ENCODE assay signal across 2 cellular contexts in the genomic region with DNA sequence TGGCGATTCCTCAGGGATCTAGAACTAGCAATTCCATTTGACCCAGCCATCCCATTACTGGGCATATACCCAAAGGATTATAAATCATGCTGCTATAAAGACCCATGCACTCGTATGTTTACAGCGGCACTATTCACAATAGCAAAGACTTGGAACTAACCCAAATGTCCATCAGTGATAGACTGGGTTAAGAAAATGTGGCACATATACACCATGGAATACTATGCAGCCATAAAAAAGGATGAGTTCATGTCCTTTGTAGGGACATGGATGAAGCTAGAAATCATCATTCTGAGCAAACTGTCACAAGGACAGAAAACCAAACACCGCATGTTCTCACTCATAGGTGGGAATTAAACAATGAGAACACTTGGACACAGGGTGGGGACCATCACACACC. TPM values are rescaled to one million over a fixed set of nuclear protein-coding genes. Genes with fewer than 3 reads are reported as not detected.
DNase-seq lines count a peak whose midpoint lies in the region; ATAC-seq, FAIRE-seq and TF ChIP-seq lines count a peak whose summit lies in the region.
"Not testable (repeated sequence)": the region's sequence is repeated elsewhere in the genome, so short reads cannot be mapped to it uniquely, and the experiment has no call there.

No MANE protein-coding gene starts in this region.

- not testable (repeated sequence) for TF ChIP-seq CTCF in HEK293 (tag by site-specific recombination; IDR thresholded peaks at IDR 0.05); K562 (IDR thresholded peaks at IDR 0.05 in 2 of 3, conservative IDR thresholded peaks at IDR 0.05 in 1 of 3; ENCODE audit: insufficient read depth in 2 of 3, low read depth in 1 of 3, low read length in 3 of 3)

- not testable (repeated sequence) for TF ChIP-seq POLR2A in K562 (conservative IDR thresholded peaks at IDR 0.05)

- intact Hi-C loops in K562 (cut with micrococcal nuclease): not testable (repeated sequence)

- FAIRE-seq in K562 (lab: Jason Lieb, UNC): not testable (repeated sequence)

- WGBS in K562 (ENCODE audit: insufficient coverage, low coverage, missing lambda C conversion rate): 8% methylated on average over 3 of the region's 4 CpGs

- not testable (repeated sequence) for TF ChIP-seq RAD21 in K562 (CRISPR knock-in tag; conservative IDR thresholded peaks at IDR 0.05 in 1 of 2, IDR thresholded peaks at IDR 0.05 in 1 of 2)

- H3K9me3 ChIP-seq in HEK293 (ENCODE audit: control insufficient read depth, insufficient read depth, low read depth, low read length); K562 (replicated peaks; ENCODE audit: control insufficient read depth, insufficient read depth, low read depth, low read length): not testable (repeated sequence)

- H4K20me1 ChIP-seq in K562 (replicated peaks; ENCODE audit: control insufficient read depth, insufficient read depth, low read length): not testable (repeated sequence)

- not testable (repeated sequence) for H3K9me1 ChIP-seq in K562 (ENCODE audit: control insufficient read depth, insufficient read depth, low read length)

- POLR2A ChIA-PET in HEK293 (lab: Yijun Ruan, JAX); K562 (lab: Yijun Ruan, JAX): not testable (repeated sequence)

- H3K27me3 ChIP-seq in K562 (ENCODE audit: control insufficient read depth in 2 of 2, insufficient read depth in 2 of 2, low read length in 2 of 2): not testable (repeated sequence)

- in situ Hi-C loops in K562 (cut with MboI): not testable (repeated sequence)

- not testable (repeated sequence) for H2AFZ ChIP-seq in K562 (ENCODE audit: low read depth, low read length)

- not testable (repeated sequence) for H3K27ac ChIP-seq in HEK293 (ENCODE audit: extremely low read depth, low read depth, low read length); K562 (ENCODE audit: extremely low read depth, low read depth, low read length)

- H3K4me2 ChIP-seq in K562 (ENCODE audit: insufficient read depth, low read length): not testable (repeated sequence)

- ATAC-seq in K562: not testable (repeated sequence)

- H3K4me3 ChIP-seq in HEK293 (ENCODE audit: low read depth, low read length); K562: not testable (repeated sequence)

- not testable (repeated sequence) for H3K9ac ChIP-seq in K562 (ENCODE audit: insufficient read depth in 1 of 2, low read depth in 2 of 2, low read length in 2 of 2)

- CTCF ChIA-PET in HEK293 (lab: Yijun Ruan, JAX): interaction anchor here (1.3 kb wide), 1 partner anchor 121 kb away, joined by 4 read pairs; no protein-coding TSS in a partner anchor
- CTCF ChIA-PET in K562 (lab: Yijun Ruan, JAX; ENCODE audit: low intra/inter-chr PET ratio): not testable (repeated sequence)

- H3K36me3 ChIP-seq in HEK293 (ENCODE audit: control insufficient read depth in 2 of 2, insufficient read depth in 1 of 2, low read length in 2 of 2); K562 (ENCODE audit: control insufficient read depth, insufficient read depth, low read length): not testable (repeated sequence)

- not testable (repeated sequence) for H3K79me2 ChIP-seq in K562 (ENCODE audit: control insufficient read depth, insufficient read depth, low read length)

- not testable (repeated sequence) for BruUV-seq in K562 (replicated peaks; lab: Mats Ljungman, UMichigan)

- DNase-seq in K562 (ENCODE audit: extremely low read depth in 1 of 4, low spot score in 3 of 4): not testable (repeated sequence)

- TF ChIP-seq EP300 in K562 (IDR thresholded peaks at IDR 0.05; ENCODE audit: low read length): not testable (repeated sequence)

- H3K4me1 ChIP-seq in HEK293 (ENCODE audit: control insufficient read depth, insufficient read depth, low read length): not testable (repeated sequence)
- H3K4me1 ChIP-seq in K562 (replicated peaks in 1 of 2; ENCODE audit: control insufficient read depth in 2 of 2, insufficient read depth in 2 of 2, low read length in 2 of 2): peaks cover 10 to 15% of the 10 kb centered on the region in 2 experiments

TF ChIP-seq in HEK293, 187 proteins besides CTCF, POLR2A, EP300 and RAD21:
- peak; percentile 84 for TF ChIP-seq ZNF146 (tag by site-specific recombination; IDR thresholded peaks at IDR 0.05)

TF ChIP-seq in K562, 482 proteins besides CTCF, POLR2A, EP300 and RAD21:
- TF ChIP-seq ZNF146 (CRISPR knock-in tag; IDR thresholded peaks at IDR 0.05; ENCODE audit: unreplicated experiment): peak; percentile 84

RNA-seq across cellular contexts. Expression of a gene that starts 20.9 kb away (rescaled TPM):
- 0.77 and 2.2 TPM in 2 replicates for total RNA-seq in K562 (2011; cell fraction: chromatin; rRNA removed; ENCODE audit: low replicate concordance)
- 1.4 and 1.5 TPM in 2 replicates for total RNA-seq in K562 (2011; cell fraction: nucleolus; rRNA removed)
- total RNA-seq in K562 (2011; cell fraction: nucleoplasm; rRNA removed): 0.99 and 1.5 TPM in 2 replicates
- 0.86 and 1.4 TPM in 2 replicates for total RNA-seq in K562 (2014; rRNA removed)
- total RNA-seq in K562 (2014; rRNA removed; fragmentation: Illumina TruSeq; extraction: Trizol): 0.45 and 0.51 TPM in 2 replicates
- 1.4 and 1.6 TPM in 2 replicates for total RNA-seq in K562 (2015; rRNA removed; fragmentation: Illumina TruSeq; extraction: Trizol)
- 2.9 and 3.1 TPM in 2 replicates for total RNA-seq in K562 (2021)
- 0.31 and 0.57 TPM in 2 replicates for polyA plus RNA-seq in K562 (2011; rRNA removed)
- polyA plus RNA-seq in K562 (2011; cell fraction: cytosol; rRNA removed): 0.34 and 0.51 TPM in 2 replicates
- 0.77 and 1.00 TPM in 2 replicates for polyA plus RNA-seq in K562 (2011; cell fraction: nucleus; rRNA removed)
- polyA plus RNA-seq in K562 (2012): 2.4 and 4.6 TPM in 2 replicates
- 0.80 and 0.86 TPM in 2 replicates for polyA plus RNA-seq in K562 (2014; fragmentation: Illumina TruSeq; extraction: Trizol)
- polyA plus RNA-seq in K562 (2014; fragmentation: Nextera tagmentation; extraction: Ambion mirVana): under 1 TPM; 0.04 to 0.07 TPM
- 0.88 and 0.91 TPM in 2 replicates for polyA plus RNA-seq in K562 (2014; rRNA removed)
- polyA minus RNA-seq in K562 (2011; rRNA and poly(A)+ RNA removed): 0.35 and 0.51 TPM in 2 replicates
- polyA minus RNA-seq in K562 (2011; cell fraction: cytosol; rRNA and poly(A)+ RNA removed): 0.76 and 1.3 TPM in 2 replicates
- polyA minus RNA-seq in K562 (2011; cell fraction: nucleus; rRNA and poly(A)+ RNA removed): 1.1 and 1.4 TPM in 2 replicates
